In the genomic region with DNA sequence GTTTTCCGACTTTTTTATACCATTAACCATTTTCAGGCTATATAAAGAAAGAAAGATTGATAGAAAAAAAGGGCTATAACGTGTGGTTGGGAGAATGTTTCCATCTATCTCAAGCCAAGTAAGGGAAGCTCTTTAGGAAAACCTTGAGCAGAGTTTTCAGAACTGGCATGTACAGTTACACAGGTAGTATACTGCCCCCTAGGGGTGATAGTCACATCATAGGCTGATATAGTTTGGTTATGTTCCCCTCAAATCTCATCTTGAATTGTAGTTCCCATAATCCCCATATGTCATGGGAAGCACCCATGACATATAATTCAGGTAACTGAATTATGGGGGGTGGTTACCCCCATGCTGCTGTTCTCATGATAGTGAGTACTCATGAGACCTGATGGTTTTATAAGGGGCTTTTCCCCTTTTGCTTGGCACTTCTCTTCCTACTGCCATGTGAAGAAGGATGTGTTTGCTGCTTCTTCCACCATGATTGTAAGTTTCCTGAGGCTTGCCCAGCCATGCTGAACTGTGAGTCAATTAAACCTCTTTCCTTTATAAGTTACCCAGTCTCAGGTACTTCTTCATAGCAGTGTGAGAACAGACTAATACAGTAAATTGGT, we compare ENCODE assay signal across 8 cellular contexts.
DNase-seq lines count a peak whose midpoint lies in the region; ATAC-seq and TF ChIP-seq lines count a peak whose summit lies in the region.

No MANE protein-coding gene starts in this region.

- H3K9me3 Mint-ChIP-seq in activated T-cell treated with anti-CD3 and anti-CD28 coated beads, Interleukin-2, amount 50 U/mL, for 4 hours = no peaks in the 10 kb centered on the region

- no peaks in the 10 kb centered on the region for H3K4me1 Mint-ChIP-seq in activated T-cell treated with anti-CD3 and anti-CD28 coated beads, Interleukin-2, amount 50 U/mL, for 4 hours (ENCODE audit: low read depth)

- no peaks in the 10 kb centered on the region for H3K27me3 ChIP-seq in suprapubic skin

- no peak overlapping the region for H3K4me3 ChIP-seq in suprapubic skin

- H3K27me3 Mint-ChIP-seq in activated T-cell treated with anti-CD3 and anti-CD28 coated beads, Interleukin-2, amount 50 U/mL, for 4 hours (ENCODE audit: low read depth) = peaks cover 3% of the 10 kb centered on the region

- no peaks in the 10 kb centered on the region for H3K4me1 ChIP-seq in suprapubic skin

- peak; percentile 13 to 32 for TF ChIP-seq CTCF in suprapubic skin (IDR thresholded peaks at IDR 0.05)

- H3K4me3 Mint-ChIP-seq in activated T-cell treated with anti-CD3 and anti-CD28 coated beads, Interleukin-2, amount 50 U/mL, for 4 hours = no peak overlapping the region

- H3K9me3 ChIP-seq in suprapubic skin = no peaks in the 10 kb centered on the region

- ATAC-seq in activated T-cell treated with anti-CD3 and anti-CD28 coated beads, Interleukin-2, amount 50 U/mL, for 4 hours = peak; percentile 57 to 65
- peak; percentile 98 for ATAC-seq in GM19438 (IDR thresholded peaks at IDR 0.05; ENCODE audit: low read depth, unreplicated experiment)
- peak; percentile 86 for ATAC-seq in HG03442 (IDR thresholded peaks at IDR 0.05; ENCODE audit: unreplicated experiment)
- ATAC-seq in SK-N-SH treated with all-trans-retinoic acid at 6 μM for 48 hours = peak; percentile 83

- TF ChIP-seq POLR2A in suprapubic skin (IDR thresholded peaks at IDR 0.05) = no peak

- H3K27ac ChIP-seq in suprapubic skin = no peak overlapping the region

- no peak for TF ChIP-seq EP300 in suprapubic skin (IDR thresholded peaks at IDR 0.05)

- no peaks in the 10 kb centered on the region for H3K36me3 ChIP-seq in suprapubic skin

- WGBS in suprapubic skin = 44% methylated on average over 2 of the region's 2 CpGs

- no peaks in the 10 kb centered on the region for H3K36me3 Mint-ChIP-seq in activated T-cell treated with anti-CD3 and anti-CD28 coated beads, Interleukin-2, amount 50 U/mL, for 4 hours (ENCODE audit: insufficient read depth)

- no peak for DNase-seq in activated T-cell treated with anti-CD3 and anti-CD28 coated beads, Interleukin-2, amount 50 U/mL, for 4 hours
- DNase-seq in activated T-cell treated with anti-CD3 and anti-CD28 coated beads, Interleukin-2, amount 50 U/mL, for 48 hours = no peak
- DNase-seq in foreskin melanocyte (peak; percentile 28), suprapubic skin (ENCODE audit: low spot score in 2 of 2) (no peak), cerebellar nuclear complex (lab: John Stamatoyannopoulos, UW) (no peak)

TF ChIP-seq in SK-N-SH treated with all-trans-retinoic acid at 6 μM for 48 hours, 23 proteins besides CTCF, POLR2A, EP300 and RAD21:
- TF ChIP-seq PPARA (CRISPR knock-in tag; IDR thresholded peaks at IDR 0.05; ENCODE audit: borderline replicate concordance) = no peak
- no peak for TF ChIP-seq RARB (CRISPR knock-in tag; IDR thresholded peaks at IDR 0.05)
